22 cellular contexts compared by ENCODE assay signal in the genomic region with DNA sequence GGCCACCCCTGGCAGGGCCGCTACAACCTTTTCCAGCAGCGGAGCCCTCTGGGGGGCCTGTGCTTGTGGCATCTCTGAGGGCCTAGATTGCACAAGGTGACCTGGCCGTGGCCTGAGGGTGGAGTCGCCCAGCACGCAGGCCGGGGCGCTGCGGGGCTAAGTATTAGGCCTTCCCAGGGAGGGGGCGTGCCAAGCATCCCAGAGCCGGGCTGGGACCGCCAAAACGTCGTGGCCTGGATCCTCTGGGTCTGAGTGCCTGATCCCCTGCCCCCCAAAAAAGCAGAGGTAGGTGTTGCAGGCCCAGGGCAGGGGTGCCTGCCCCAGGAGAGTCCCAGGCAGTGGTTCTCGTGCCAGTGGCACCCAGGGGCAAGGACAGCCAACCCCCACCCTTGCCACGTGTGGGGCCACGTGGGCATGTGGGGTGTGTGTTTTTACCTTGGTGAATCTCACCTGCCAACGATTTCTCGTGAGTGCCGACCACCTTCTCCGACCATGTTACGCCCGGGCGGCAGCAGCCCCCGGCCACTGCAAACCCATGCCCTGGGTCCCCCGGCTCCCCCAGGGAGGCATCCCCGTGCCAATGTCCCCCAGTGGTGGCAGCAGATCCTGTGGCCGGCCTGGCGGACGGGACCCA. TPM values are rescaled to one million over a fixed set of nuclear protein-coding genes. Genes with fewer than 3 reads are reported as not detected.
A peak's percentile ranks its signal among the peaks of the same experiment; 100 is the strongest.
DNase-seq lines count a peak whose midpoint lies in the region; ATAC-seq, FAIRE-seq and TF ChIP-seq lines count a peak whose summit lies in the region.
"Had no signal": no experiment of that assay in that cellular context is flagged by ENCODE, and none has a peak within 500 bp of the region (broad histone marks: within the 10 kb centered on the region; RNA-seq: fewer than 3 reads in every experiment).

No MANE protein-coding gene starts in this region.

- WGBS in K562 (ENCODE audit: insufficient coverage, low coverage, missing lambda C conversion rate) = 90% methylated on average over 24 of the region's 29 CpGs
- 92% methylated on average over 17 of the region's 29 CpGs for WGBS in HepG2 (ENCODE audit: low lambda C conversion rate)

- H3K9me3 Mint-ChIP-seq in MCF 10A (ENCODE audit: unreplicated experiment) = no peaks in the 10 kb centered on the region

- ATAC-seq in K562 (no peak), HepG2 (no peak), sciatic nerve (peak; percentile 56), HG02798 (IDR thresholded peaks at IDR 0.05; ENCODE audit: poor library complexity, unreplicated experiment) (no peak), T-helper 17 cell (no peak)
- ATAC-seq: GM12878, HCT116 had no signal

- in situ Hi-C loops in K562 (cut with MboI) (no loop called here), HepG2 (cut with HindIII; ENCODE audit: extremely low pct_ligation_motif_present, low pct_unique_long_range_greater_than_20kb) (loop anchor here (10.0 kb wide), 1 partner anchor 48 kb away; no protein-coding TSS in a partner anchor)

- H3K4me1 ChIP-seq in breast epithelium (no peaks in the 10 kb centered on the region), K562 (replicated peaks in 1 of 2; ENCODE audit: control insufficient read depth in 2 of 2, insufficient read depth in 2 of 2, low read length in 2 of 2) (peaks cover 0 to 43% of the 10 kb centered on the region in 2 experiments; a peak in 2 of 5 replicates), HepG2 (ENCODE audit: insufficient read depth, low read length) (no peaks in the 10 kb centered on the region)

- TF ChIP-seq POLR2A in breast epithelium (IDR thresholded peaks at IDR 0.05) = no peak
- no peak for TF ChIP-seq POLR2A in K562 (conservative IDR thresholded peaks at IDR 0.05)
- no peak for TF ChIP-seq POLR2A in HepG2 (IDR thresholded peaks at IDR 0.05; ENCODE audit: insufficient read depth in 1 of 2, low read depth in 2 of 2, low read length in 2 of 2)

- BruUV-seq in MCF 10A (replicated peaks; lab: Mats Ljungman, UMichigan) (TSS peak; percentile 49), K562 (replicated peaks; lab: Mats Ljungman, UMichigan) (no TSS peak), HepG2 (replicated peaks; lab: Mats Ljungman, UMichigan) (no TSS peak)

- H3K79me2 ChIP-seq in K562 (ENCODE audit: control insufficient read depth, insufficient read depth, low read length) (no peaks in the 10 kb centered on the region), HepG2 (ENCODE audit: insufficient read depth, low read length) (no peaks in the 10 kb centered on the region)

- no peaks in the 10 kb centered on the region for H4K20me1 ChIP-seq in K562 (replicated peaks; ENCODE audit: control insufficient read depth, insufficient read depth, low read length)
- no peaks in the 10 kb centered on the region for H4K20me1 ChIP-seq in HepG2 (ENCODE audit: insufficient read depth, low read length)

- no peaks in the 10 kb centered on the region for H3K27me3 Mint-ChIP-seq in MCF 10A (ENCODE audit: insufficient read depth, unreplicated experiment)
- no peaks in the 10 kb centered on the region for H3K27me3 Mint-ChIP-seq in T-helper 17 cell

- DNase-seq in MCF 10A (ENCODE audit: unreplicated experiment) (no peak), breast epithelium (ENCODE audit: low spot score in 2 of 2) (no peak), K562 (ENCODE audit: extremely low read depth in 1 of 4, low spot score in 3 of 4) (no peak), HepG2 (ENCODE audit: low spot score) (no peak), sciatic nerve (ENCODE audit: low spot score) (no peak), MG63 (no peak), T-helper 17 cell (no peak)
- DNase-seq: DMS53, GM23248, KG1, NCI-H1105 treated with DMSO at 0.1 percent for 48 hours, NCI-H187, NCI-H446 treated with DMSO at 0.1 percent for 48 hours, NCI-H748 treated with DMSO at 0.1 percent for 48 hours, SHP77 had no signal

- H3K4me3 Mint-ChIP-seq in MCF 10A (ENCODE audit: unreplicated experiment) (no peak overlapping the region), T-helper 17 cell (no peak overlapping the region)

- H2AFZ ChIP-seq in K562 (ENCODE audit: low read depth, low read length) (no peak overlapping the region), HepG2 (ENCODE audit: low read length) (no peak overlapping the region)
- H2AFZ ChIP-seq: GM23248 had no signal

- H3K36me3 ChIP-seq in breast epithelium (no peaks in the 10 kb centered on the region), K562 (ENCODE audit: control insufficient read depth, insufficient read depth, low read length) (peaks cover 14% of the 10 kb centered on the region; the same call in 1 of the 3 replicates), HepG2 (replicated peaks in 1 of 2; ENCODE audit: control insufficient read depth in 1 of 2, insufficient read depth in 2 of 2, low read length in 2 of 2) (peaks cover 0 to 1% of the 10 kb centered on the region in 2 experiments; a peak in 1 of 5 replicates), MG63 (no peaks in the 10 kb centered on the region)

- intact Hi-C loops in MCF 10A (cut with micrococcal nuclease) = no loop called here
- intact Hi-C loops in breast epithelium (cut with DNase I; ENCODE audit: low total_unique reads) = no loop called here
- intact Hi-C loops in K562 (cut with micrococcal nuclease) = no loop called here
- intact Hi-C loops in HepG2 (cut with micrococcal nuclease; ENCODE audit: unreplicated experiment) = no loop called here
- intact Hi-C loops in sciatic nerve (cut with DNase I) = no loop called here

- H3K9ac ChIP-seq in K562 (ENCODE audit: insufficient read depth in 1 of 2, low read depth in 2 of 2, low read length in 2 of 2) (peak overlapping the region in 1 of 2 experiments; percentile 35; a peak in 1 of 4 replicates), HepG2 (ENCODE audit: insufficient read depth, low read depth, low read length) (no peak overlapping the region)
- H3K9ac ChIP-seq: GM23248 had no signal

- no peak overlapping the region for H3K27ac Mint-ChIP-seq in MCF 10A (ENCODE audit: low read depth, unreplicated experiment)
- H3K27ac Mint-ChIP-seq in T-helper 17 cell = no peak overlapping the region

- FAIRE-seq in K562 (lab: Jason Lieb, UNC) (no peak), HepG2 (lab: Jason Lieb, UNC) (no peak)
- FAIRE-seq: GM12878 had no signal

- H3K4me1 Mint-ChIP-seq in MCF 10A (ENCODE audit: insufficient read depth, unreplicated experiment) = no peaks in the 10 kb centered on the region
- peaks cover 2% of the 10 kb centered on the region for H3K4me1 Mint-ChIP-seq in T-helper 17 cell

- H3K27me3 ChIP-seq in breast epithelium = no peaks in the 10 kb centered on the region
- H3K27me3 ChIP-seq in K562 (ENCODE audit: control insufficient read depth in 2 of 2, insufficient read depth in 2 of 2, low read length in 2 of 2) = no peaks in the 10 kb centered on the region
- H3K27me3 ChIP-seq in HepG2 (ENCODE audit: control insufficient read depth in 1 of 2, insufficient read depth in 2 of 2, low read length in 2 of 2) = no peaks in the 10 kb centered on the region
- no peaks in the 10 kb centered on the region for H3K27me3 ChIP-seq in MG63

- POLR2A ChIA-PET in MCF 10A (lab: Yijun Ruan, JAX) = no interaction called here
- POLR2A ChIA-PET in K562 (lab: Yijun Ruan, JAX) = no interaction called here
- POLR2A ChIA-PET in HepG2 (lab: Yijun Ruan, JAX) = no interaction called here

- TF ChIP-seq RAD21 in K562 (CRISPR knock-in tag; conservative IDR thresholded peaks at IDR 0.05 in 1 of 2, IDR thresholded peaks at IDR 0.05 in 1 of 2) (no peak), HepG2 (CRISPR knock-in tag; IDR thresholded peaks at IDR 0.05) (no peak)

- no peaks in the 10 kb centered on the region for H3K9me3 ChIP-seq in breast epithelium
- H3K9me3 ChIP-seq in K562 (replicated peaks; ENCODE audit: control insufficient read depth, insufficient read depth, low read depth, low read length) = no peaks in the 10 kb centered on the region
- H3K9me3 ChIP-seq in HepG2 (ENCODE audit: low read length) = no peaks in the 10 kb centered on the region
- H3K9me3 ChIP-seq in MG63 = no peaks in the 10 kb centered on the region
- no peaks in the 10 kb centered on the region for H3K9me3 ChIP-seq in T-helper 17 cell (ENCODE audit: control insufficient read depth, low read length, poor library complexity, severe bottlenecking)

- peaks cover 36% of the 10 kb centered on the region for H3K36me3 Mint-ChIP-seq in MCF 10A (ENCODE audit: insufficient read depth, unreplicated experiment)
- no peaks in the 10 kb centered on the region for H3K36me3 Mint-ChIP-seq in T-helper 17 cell (ENCODE audit: low read depth)

- TF ChIP-seq CTCF in MCF 10A (IDR thresholded peaks at IDR 0.05; ENCODE audit: unreplicated experiment) = no peak
- no peak for TF ChIP-seq CTCF in breast epithelium (IDR thresholded peaks at IDR 0.05)
- TF ChIP-seq CTCF in K562 (IDR thresholded peaks at IDR 0.05 in 2 of 3, conservative IDR thresholded peaks at IDR 0.05 in 1 of 3; ENCODE audit: insufficient read depth in 2 of 3, low read depth in 1 of 3, low read length in 3 of 3) = no peak
- no peak for TF ChIP-seq CTCF in HepG2 (CRISPR knock-in tag; IDR thresholded peaks at IDR 0.05)

- no peaks in the 10 kb centered on the region for H3K9me1 ChIP-seq in K562 (ENCODE audit: control insufficient read depth, insufficient read depth, low read length)

- H3K4me3 ChIP-seq in breast epithelium (no peak overlapping the region), K562 (no peak overlapping the region), HepG2 (replicated peaks in 1 of 3; ENCODE audit: insufficient read depth in 1 of 3, low read depth in 2 of 3, low read length in 3 of 3) (no peak overlapping the region), MG63 (no peak overlapping the region)
- H3K4me3 ChIP-seq: GM12878, GM23248 had no signal

- H3K4me2 ChIP-seq in K562 (ENCODE audit: insufficient read depth, low read length) (no peak overlapping the region), HepG2 (ENCODE audit: low read depth, low read length) (no peak overlapping the region)

- CTCF ChIA-PET in MCF 10A (lab: Yijun Ruan, JAX) (no interaction called here), K562 (lab: Yijun Ruan, JAX; ENCODE audit: low intra/inter-chr PET ratio) (no interaction called here), HepG2 (lab: Yijun Ruan, JAX; ENCODE audit: low intra/inter-chr PET ratio, low total read pairs) (no interaction called here)

- TF ChIP-seq EP300 in K562 (IDR thresholded peaks at IDR 0.05; ENCODE audit: low read length) (no peak), HepG2 (IDR thresholded peaks at IDR 0.05; ENCODE audit: low read depth in 2 of 2, low read length in 2 of 2) (no peak), HepG2 (CRISPR knock-in tag; IDR thresholded peaks at IDR 0.05; ENCODE audit: borderline replicate concordance) (no peak)

- H3K27ac ChIP-seq in breast epithelium (no peak overlapping the region), K562 (ENCODE audit: extremely low read depth, low read depth, low read length) (no peak overlapping the region), HepG2 (ENCODE audit: extremely low read length, insufficient read depth, low read length) (no peak overlapping the region)
- H3K27ac ChIP-seq: 22Rv1, C4-2B, GM23248, HL-60 had no signal

RNA-seq across cellular contexts. Expression of a gene that starts 12.6 kb away (rescaled TPM):
- total RNA-seq in MCF 10A (2022) (32.9 and 47.1 TPM in 2 replicates), breast epithelium (10 to 100 TPM in 1 of 3 donors, 1 to 10 TPM in 2; 7.8 to 16.2 (median 8.5) TPM), K562 (2014; rRNA removed) (0.09 TPM in 1 of 2 replicates, not detected in the other), K562 (2014; rRNA removed; fragmentation: Illumina TruSeq; extraction: Trizol) (0.07 and 0.13 TPM in 2 replicates), K562 (2015; rRNA removed; fragmentation: Illumina TruSeq; extraction: Trizol) (0.19 and 0.22 TPM in 2 replicates), K562 (2021) (0.13 and 0.24 TPM in 2 replicates), HepG2 (2016; rRNA removed; fragmentation: Illumina TruSeq; extraction: Trizol) (not detected in 2 replicates), sciatic nerve (9.5 TPM), T-helper 17 cell (10 to 100 TPM; 28.7 to 54.1 TPM)
- 0.35 TPM in 1 of 2 replicates, not detected in the other for total RNA-seq in K562 (2011; cell fraction: chromatin; rRNA removed; ENCODE audit: low replicate concordance)
- 0.13 and 0.17 TPM in 2 replicates for total RNA-seq in K562 (2011; cell fraction: nucleolus; rRNA removed)
- not detected in 2 replicates for total RNA-seq in K562 (2011; cell fraction: nucleoplasm; rRNA removed)
- polyA plus RNA-seq in K562 (2011; rRNA removed) (0.19 and 0.22 TPM in 2 replicates), K562 (2014; fragmentation: Illumina TruSeq; extraction: Trizol) (0.10 and 0.22 TPM in 2 replicates), K562 (2014; fragmentation: Nextera tagmentation; extraction: Ambion mirVana) (under 1 TPM in 1 of 2 experiments, not detected in 1; 0.03 TPM), K562 (2014; rRNA removed) (0.11 and 0.35 TPM in 2 replicates), HepG2 (2011; rRNA removed) (not detected in 2 replicates)
- 0.18 and 0.25 TPM in 2 replicates for polyA plus RNA-seq in K562 (2011; cell fraction: cytosol; rRNA removed)
- polyA plus RNA-seq in K562 (2011; cell fraction: nucleus; rRNA removed) = 0.29 and 0.40 TPM in 2 replicates
- polyA plus RNA-seq in K562 (2012) = 0.65 and 0.76 TPM in 2 replicates
- polyA minus RNA-seq in K562 (2011; rRNA and poly(A)+ RNA removed) = 0.27 TPM in 1 of 2 replicates, not detected in the other
- polyA minus RNA-seq in K562 (2011; cell fraction: cytosol; rRNA and poly(A)+ RNA removed) = not detected in 2 replicates
- polyA minus RNA-seq in K562 (2011; cell fraction: nucleus; rRNA and poly(A)+ RNA removed) = 0.13 TPM in 1 of 2 replicates, not detected in the other
- total RNA-seq in HepG2 (2016; cell fraction: cytosol; rRNA removed; fragmentation: Illumina TruSeq; extraction: Trizol; ENCODE audit: low read depth) = not detected in 2 replicates
- total RNA-seq in HepG2 (2016; cell fraction: insoluble cytoplasmic fraction; rRNA removed; fragmentation: Illumina TruSeq; extraction: Trizol) = not detected in 2 replicates
- not detected in 2 replicates for total RNA-seq in HepG2 (2016; cell fraction: membrane; rRNA removed; fragmentation: Illumina TruSeq; extraction: Trizol)
- not detected in 2 replicates for total RNA-seq in HepG2 (2016; cell fraction: nucleus; rRNA removed; fragmentation: Illumina TruSeq; extraction: Trizol)
- 0.04 TPM in 1 of 2 replicates, not detected in the other for polyA plus RNA-seq in HepG2 (2011; cell fraction: cytosol; rRNA removed)
- polyA plus RNA-seq in HepG2 (2011; cell fraction: nucleus; rRNA removed) = not detected in 2 replicates
- polyA plus RNA-seq in HepG2 (2012) = not detected in 2 replicates
- polyA plus RNA-seq in HepG2 (2016; cell fraction: cytosol; fragmentation: Illumina TruSeq; extraction: Trizol; ENCODE audit: low read depth) = not detected in 2 replicates
- not detected in 2 replicates for polyA plus RNA-seq in HepG2 (2016; cell fraction: insoluble cytoplasmic fraction; fragmentation: Illumina TruSeq; extraction: Trizol; ENCODE audit: low read depth)
- 0.08 TPM in 1 of 2 replicates, not detected in the other for polyA plus RNA-seq in HepG2 (2016; cell fraction: membrane; fragmentation: Illumina TruSeq; extraction: Trizol; ENCODE audit: low read depth)
- polyA plus RNA-seq in HepG2 (2016; cell fraction: nucleus; fragmentation: Illumina TruSeq; extraction: Trizol; ENCODE audit: insufficient read depth, low read depth) = 0.22 TPM in 1 of 2 replicates, not detected in the other
- 0.10 and 0.61 TPM in 2 replicates for polyA minus RNA-seq in HepG2 (2011; rRNA and poly(A)+ RNA removed; ENCODE audit: low replicate concordance)
- polyA minus RNA-seq in HepG2 (2011; cell fraction: cytosol; rRNA and poly(A)+ RNA removed) = not detected in 2 replicates
- not detected in 2 replicates for polyA minus RNA-seq in HepG2 (2011; cell fraction: nucleus; rRNA and poly(A)+ RNA removed)
- not detected in 2 replicates for total RNA-seq in MG63 (2014; rRNA removed; shearing (Covaris generic); ENCODE audit: low replicate concordance)
- total RNA-seq: GM23248, M059J had no signal
- polyA plus RNA-seq: GM23248 had no signal

RNA-seq across cellular contexts. Expression of a gene that starts 29.0 kb away (rescaled TPM):
- total RNA-seq in MCF 10A (2022) (40.9 and 48.1 TPM in 2 replicates), breast epithelium (10 to 100 TPM; 40.5 to 52.0 (median 42.3) TPM), K562 (2014; rRNA removed) (14.5 and 19.3 TPM in 2 replicates), K562 (2014; rRNA removed; fragmentation: Illumina TruSeq; extraction: Trizol) (7.0 and 12.7 TPM in 2 replicates), K562 (2015; rRNA removed; fragmentation: Illumina TruSeq; extraction: Trizol) (13.4 and 16.5 TPM in 2 replicates), K562 (2021) (24.3 and 24.8 TPM in 2 replicates), HepG2 (2016; rRNA removed; fragmentation: Illumina TruSeq; extraction: Trizol) (18.8 and 26.8 TPM in 2 replicates), sciatic nerve (74.0 TPM), T-helper 17 cell (1 to 10 TPM in 1 of 2 donors, under 1 TPM in 1; 0.85 to 1.6 TPM)
- 18.8 and 42.3 TPM in 2 replicates for total RNA-seq in K562 (2011; cell fraction: chromatin; rRNA removed; ENCODE audit: low replicate concordance)
- 20.7 and 22.8 TPM in 2 replicates for total RNA-seq in K562 (2011; cell fraction: nucleolus; rRNA removed)
- total RNA-seq in K562 (2011; cell fraction: nucleoplasm; rRNA removed) = 12.6 and 17.6 TPM in 2 replicates
- polyA plus RNA-seq in K562 (2011; rRNA removed) (3.6 and 9.7 TPM in 2 replicates), K562 (2014; fragmentation: Illumina TruSeq; extraction: Trizol) (23.5 and 24.5 TPM in 2 replicates), K562 (2014; fragmentation: Nextera tagmentation; extraction: Ambion mirVana) (under 1 TPM; 0.18 to 0.21 TPM), K562 (2014; rRNA removed) (16.6 and 18.2 TPM in 2 replicates), HepG2 (2011; rRNA removed) (16.0 and 16.8 TPM in 2 replicates)
- polyA plus RNA-seq in K562 (2011; cell fraction: cytosol; rRNA removed) = 11.1 and 14.7 TPM in 2 replicates
- polyA plus RNA-seq in K562 (2011; cell fraction: nucleus; rRNA removed) = 18.1 and 22.6 TPM in 2 replicates
- polyA plus RNA-seq in K562 (2012) = 22.6 and 23.5 TPM in 2 replicates
- polyA minus RNA-seq in K562 (2011; rRNA and poly(A)+ RNA removed) = 1.6 and 10.8 TPM in 2 replicates
- 10.8 and 11.5 TPM in 2 replicates for polyA minus RNA-seq in K562 (2011; cell fraction: cytosol; rRNA and poly(A)+ RNA removed)
- polyA minus RNA-seq in K562 (2011; cell fraction: nucleus; rRNA and poly(A)+ RNA removed) = 4.6 and 5.7 TPM in 2 replicates
- 4.5 and 5.5 TPM in 2 replicates for total RNA-seq in HepG2 (2016; cell fraction: cytosol; rRNA removed; fragmentation: Illumina TruSeq; extraction: Trizol; ENCODE audit: low read depth)
- total RNA-seq in HepG2 (2016; cell fraction: insoluble cytoplasmic fraction; rRNA removed; fragmentation: Illumina TruSeq; extraction: Trizol) = 16.2 and 28.2 TPM in 2 replicates
- total RNA-seq in HepG2 (2016; cell fraction: membrane; rRNA removed; fragmentation: Illumina TruSeq; extraction: Trizol) = 20.2 and 20.3 TPM in 2 replicates
- total RNA-seq in HepG2 (2016; cell fraction: nucleus; rRNA removed; fragmentation: Illumina TruSeq; extraction: Trizol) = 13.2 and 15.8 TPM in 2 replicates
- 18.0 and 19.4 TPM in 2 replicates for polyA plus RNA-seq in HepG2 (2011; cell fraction: cytosol; rRNA removed)
- 24.5 and 30.8 TPM in 2 replicates for polyA plus RNA-seq in HepG2 (2011; cell fraction: nucleus; rRNA removed)
- 21.5 and 25.5 TPM in 2 replicates for polyA plus RNA-seq in HepG2 (2012)
- polyA plus RNA-seq in HepG2 (2016; cell fraction: cytosol; fragmentation: Illumina TruSeq; extraction: Trizol; ENCODE audit: low read depth) = 4.2 and 4.6 TPM in 2 replicates
- 25.9 and 33.9 TPM in 2 replicates for polyA plus RNA-seq in HepG2 (2016; cell fraction: insoluble cytoplasmic fraction; fragmentation: Illumina TruSeq; extraction: Trizol; ENCODE audit: low read depth)
- polyA plus RNA-seq in HepG2 (2016; cell fraction: membrane; fragmentation: Illumina TruSeq; extraction: Trizol; ENCODE audit: low read depth) = 14.1 and 15.9 TPM in 2 replicates
- 31.1 and 31.9 TPM in 2 replicates for polyA plus RNA-seq in HepG2 (2016; cell fraction: nucleus; fragmentation: Illumina TruSeq; extraction: Trizol; ENCODE audit: insufficient read depth, low read depth)
- polyA minus RNA-seq in HepG2 (2011; rRNA and poly(A)+ RNA removed; ENCODE audit: low replicate concordance) = 36.6 and 52.6 TPM in 2 replicates
- 10.8 and 16.8 TPM in 2 replicates for polyA minus RNA-seq in HepG2 (2011; cell fraction: cytosol; rRNA and poly(A)+ RNA removed)
- polyA minus RNA-seq in HepG2 (2011; cell fraction: nucleus; rRNA and poly(A)+ RNA removed) = 6.7 and 7.1 TPM in 2 replicates
- total RNA-seq in MG63 (2014; rRNA removed; shearing (Covaris generic); ENCODE audit: low replicate concordance) = 29.7 and 46.0 TPM in 2 replicates

RNA-seq across cellular contexts. Expression of a gene that starts 55.4 kb away (rescaled TPM):
- total RNA-seq in MCF 10A (2022) (0.39 and 0.44 TPM in 2 replicates), breast epithelium (1 to 10 TPM in 2 of 3 donors, not detected in 1; 1.3 to 1.9 TPM), K562 (2014; rRNA removed) (not detected in 2 replicates), K562 (2014; rRNA removed; fragmentation: Illumina TruSeq; extraction: Trizol) (not detected in 2 replicates), K562 (2015; rRNA removed; fragmentation: Illumina TruSeq; extraction: Trizol) (not detected in 2 replicates), K562 (2021) (0.18 and 0.27 TPM in 2 replicates), HepG2 (2016; rRNA removed; fragmentation: Illumina TruSeq; extraction: Trizol) (0.07 TPM in 1 of 2 replicates, not detected in the other), sciatic nerve (3.1 TPM), T-helper 17 cell (10 to 100 TPM; 83.1 to 97.0 TPM)
- not detected in 2 replicates for total RNA-seq in K562 (2011; cell fraction: chromatin; rRNA removed; ENCODE audit: low replicate concordance)
- total RNA-seq in K562 (2011; cell fraction: nucleolus; rRNA removed) = not detected in 2 replicates
- not detected in 2 replicates for total RNA-seq in K562 (2011; cell fraction: nucleoplasm; rRNA removed)
- polyA plus RNA-seq in K562 (2011; rRNA removed) (not detected in 2 replicates), K562 (2014; fragmentation: Illumina TruSeq; extraction: Trizol) (not detected in 2 replicates), K562 (2014; fragmentation: Nextera tagmentation; extraction: Ambion mirVana) (not detected), K562 (2014; rRNA removed) (0.07 TPM in 1 of 2 replicates, not detected in the other), HepG2 (2011; rRNA removed) (0.09 and 0.33 TPM in 2 replicates)
- 0.04 TPM in 1 of 2 replicates, not detected in the other for polyA plus RNA-seq in K562 (2011; cell fraction: cytosol; rRNA removed)
- 0.08 and 0.53 TPM in 2 replicates for polyA plus RNA-seq in K562 (2011; cell fraction: nucleus; rRNA removed)
- not detected in 2 replicates for polyA plus RNA-seq in K562 (2012)
- polyA minus RNA-seq in K562 (2011; rRNA and poly(A)+ RNA removed) = not detected in 2 replicates
- not detected in 2 replicates for polyA minus RNA-seq in K562 (2011; cell fraction: cytosol; rRNA and poly(A)+ RNA removed)
- 0.13 TPM in 1 of 2 replicates, not detected in the other for polyA minus RNA-seq in K562 (2011; cell fraction: nucleus; rRNA and poly(A)+ RNA removed)
- total RNA-seq in HepG2 (2016; cell fraction: cytosol; rRNA removed; fragmentation: Illumina TruSeq; extraction: Trizol; ENCODE audit: low read depth) = not detected in 2 replicates
- total RNA-seq in HepG2 (2016; cell fraction: insoluble cytoplasmic fraction; rRNA removed; fragmentation: Illumina TruSeq; extraction: Trizol) = 0.09 TPM in 1 of 2 replicates, not detected in the other
- total RNA-seq in HepG2 (2016; cell fraction: membrane; rRNA removed; fragmentation: Illumina TruSeq; extraction: Trizol) = not detected in 2 replicates
- total RNA-seq in HepG2 (2016; cell fraction: nucleus; rRNA removed; fragmentation: Illumina TruSeq; extraction: Trizol) = not detected in 2 replicates
- not detected in 2 replicates for polyA plus RNA-seq in HepG2 (2011; cell fraction: cytosol; rRNA removed)
- polyA plus RNA-seq in HepG2 (2011; cell fraction: nucleus; rRNA removed) = 1.2 and 1.8 TPM in 2 replicates
- polyA plus RNA-seq in HepG2 (2012) = not detected in 2 replicates
- polyA plus RNA-seq in HepG2 (2016; cell fraction: cytosol; fragmentation: Illumina TruSeq; extraction: Trizol; ENCODE audit: low read depth) = not detected in 2 replicates
- not detected in 2 replicates for polyA plus RNA-seq in HepG2 (2016; cell fraction: insoluble cytoplasmic fraction; fragmentation: Illumina TruSeq; extraction: Trizol; ENCODE audit: low read depth)
- not detected in 2 replicates for polyA plus RNA-seq in HepG2 (2016; cell fraction: membrane; fragmentation: Illumina TruSeq; extraction: Trizol; ENCODE audit: low read depth)
- 0.29 TPM in 1 of 2 replicates, not detected in the other for polyA plus RNA-seq in HepG2 (2016; cell fraction: nucleus; fragmentation: Illumina TruSeq; extraction: Trizol; ENCODE audit: insufficient read depth, low read depth)
- polyA minus RNA-seq in HepG2 (2011; rRNA and poly(A)+ RNA removed; ENCODE audit: low replicate concordance) = 0.19 TPM in 1 of 2 replicates, not detected in the other
- not detected in 2 replicates for polyA minus RNA-seq in HepG2 (2011; cell fraction: cytosol; rRNA and poly(A)+ RNA removed)
- polyA minus RNA-seq in HepG2 (2011; cell fraction: nucleus; rRNA and poly(A)+ RNA removed) = 0.25 TPM in 1 of 2 replicates, not detected in the other
- total RNA-seq in MG63 (2014; rRNA removed; shearing (Covaris generic); ENCODE audit: low replicate concordance) = not detected in 2 replicates
- total RNA-seq: GM23248, M059J had no signal
- polyA plus RNA-seq: GM23248 had no signal

Comparison
In these comparisons a context has a peak if more than half of its experiments do, and no peak if none do; other contexts are left out.
1. RNA of a gene that starts 55.4 kb away (total RNA-seq): 83.1 to 97.0 TPM in T-helper 17 cell; 3.1 TPM in sciatic nerve (single experiment), 1.3 to 1.9 TPM in breast epithelium, 0.39 to 0.44 TPM in MCF 10A, 0.07 to 0.09 TPM in HepG2, 0.18 to 0.27 TPM in K562 and not detected in MG63; every median in the first group is over 10 times any median in the second.